1 cellular context compared by ENCODE assay signal in the genomic region with DNA sequence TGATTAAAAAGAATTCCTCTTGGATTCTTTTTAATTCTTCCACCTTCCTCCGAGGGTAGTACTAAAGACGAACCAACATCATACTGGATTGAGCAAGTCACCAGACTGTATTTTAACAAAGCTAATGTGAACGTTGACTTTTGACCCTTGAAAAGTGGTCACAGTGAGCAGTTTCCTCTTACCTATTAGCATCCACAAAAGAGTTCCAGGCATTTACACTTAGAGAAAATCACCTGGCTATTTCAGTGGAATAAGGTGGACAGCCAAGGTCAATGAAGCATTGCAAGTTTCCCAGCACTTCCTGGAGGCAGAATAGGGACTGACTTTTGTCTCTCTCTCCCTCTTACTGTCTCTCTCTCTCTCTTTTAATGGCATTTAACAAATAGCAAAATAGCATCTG.
TF ChIP-seq lines count a peak whose summit lies in the region.

No MANE protein-coding gene starts in this region.

TF ChIP-seq in H1, 55 proteins besides CTCF, POLR2A, EP300 and RAD21:
- no peak for TF ChIP-seq SIN3A (conservative IDR thresholded peaks at IDR 0.05 in 1 of 2, IDR thresholded peaks at IDR 0.05 in 1 of 2; ENCODE audit: low read depth in 1 of 2, low read length in 2 of 2)
- TF ChIP-seq ATF3 (IDR thresholded peaks at IDR 0.05; ENCODE audit: insufficient read depth, low read depth, low read length) = no peak
- TF ChIP-seq ATF2 (IDR thresholded peaks at IDR 0.05; ENCODE audit: low read length) = no peak
- no peak for TF ChIP-seq NRF1 (IDR thresholded peaks at IDR 0.05; ENCODE audit: low read depth, low read length)
- TF ChIP-seq KDM5A (IDR thresholded peaks at IDR 0.05; ENCODE audit: low read length) = no peak
- TF ChIP-seq TBP (IDR thresholded peaks at IDR 0.05; ENCODE audit: low read depth, low read length) = no peak
- no peak for TF ChIP-seq CBX8 (IDR thresholded peaks at IDR 0.05; ENCODE audit: borderline replicate concordance, low read depth, low read length)
- TF ChIP-seq CTBP2 (IDR thresholded peaks at IDR 0.05; ENCODE audit: borderline replicate concordance, insufficient read depth, insufficient read length, low read length) = no peak
- no peak for TF ChIP-seq TAF1 (IDR thresholded peaks at IDR 0.05; ENCODE audit: low read depth, low read length)
- no peak for TF ChIP-seq SAP30 (IDR thresholded peaks at IDR 0.05; ENCODE audit: insufficient read depth, insufficient replicate concordance, low read length)
- TF ChIP-seq CHD7 (IDR thresholded peaks at IDR 0.05; ENCODE audit: insufficient replicate concordance, low read length) = no peak
- no peak for TF ChIP-seq YY1 (IDR thresholded peaks at IDR 0.05; ENCODE audit: low read depth, low read length)
TF ChIP-seq in H1: peak in this region for 0.
